In genomic region chrX:55919367-55920221, GRCh38 we compare ENCODE assay signal across 10 cellular contexts.
DNase-seq lines count a peak whose midpoint lies in the region; ATAC-seq and TF ChIP-seq lines count a peak whose summit lies in the region.
"Had no signal": no experiment of that assay in that cellular context is flagged by ENCODE, and none has a peak within 500 bp of the region (broad histone marks: within the 10 kb centered on the region; RNA-seq: fewer than 3 reads in every experiment).

No MANE protein-coding gene starts in this region.

- H3K4ac ChIP-seq in H9 (ENCODE audit: low read depth, low read length), result no peak overlapping the region

- H3K9ac ChIP-seq in H9 (ENCODE audit: extremely low read depth, insufficient read length, low read length), result no peak overlapping the region

- no peaks in the 10 kb centered on the region for H3K4me1 Mint-ChIP-seq in H9
- peaks cover 32% of the 10 kb centered on the region for H3K4me1 Mint-ChIP-seq in stimulated activated memory B cell treated with anti-CD40 and anti-IgM and Interleukin-4, amounts not matched to agents 10 μg/mL and 1 μg/mL and 100 μg/mL, for 72 hours
- H3K4me1 Mint-ChIP-seq in stimulated activated effector memory CD8-positive, alpha-beta T cell treated with anti-CD3 and anti-CD28 coated beads, Interleukin-12 subunit alpha, Interleukin-12 subunit beta, amount 100 ng/mL, for 72 hours, result no peaks in the 10 kb centered on the region

- no peak overlapping the region for H2AFZ ChIP-seq in H9 (ENCODE audit: low read length)

- no peak overlapping the region for H3K4me2 ChIP-seq in H9 (ENCODE audit: insufficient read depth, insufficient read length, low read length)
- H3K4me2 ChIP-seq: A549 had no signal

- H3K4me3 ChIP-seq in coronary artery, result no peak overlapping the region
- H3K4me3 ChIP-seq: A549 had no signal

- no peak overlapping the region for H3T11ph ChIP-seq in H9 (ENCODE audit: low read length)

- WGBS in H9 (ENCODE audit: extremely low coverage, insufficient read length, low lambda C conversion rate), result no CpG with 5 or more reads among the region's 12 CpGs

- no peak overlapping the region for H3K4me3 Mint-ChIP-seq in H9
- peak overlapping the region; percentile 55 for H3K4me3 Mint-ChIP-seq in stimulated activated memory B cell treated with anti-CD40 and anti-IgM and Interleukin-4, amounts not matched to agents 10 μg/mL and 1 μg/mL and 100 μg/mL, for 72 hours
- no peak overlapping the region for H3K4me3 Mint-ChIP-seq in stimulated activated effector memory CD8-positive, alpha-beta T cell treated with anti-CD3 and anti-CD28 coated beads, Interleukin-12 subunit alpha, Interleukin-12 subunit beta, amount 100 ng/mL, for 72 hours
- H3K4me3 Mint-ChIP-seq: T-helper 1 cell treated with Interleukin-12 subunit alpha and Interleukin-12 subunit beta and Interleukin-4 antibody, amounts not matched to agents 30 μg/mL and 1 μg/mL, for 36 hours had no signal

- H3K23me2 ChIP-seq in H9 (ENCODE audit: insufficient read length, low read depth, low read length, poor library complexity, severe bottlenecking), result no peaks in the 10 kb centered on the region

- no peak overlapping the region for H4K8ac ChIP-seq in H9 (replicated peaks; ENCODE audit: insufficient read length, low read depth, low read length)

- H3K27me3 ChIP-seq in H9 (ENCODE audit: insufficient read depth, low read length), result no peaks in the 10 kb centered on the region

- intact Hi-C loops in cardiac septum (cut with DNase I), result no loop called here

- H3K56ac ChIP-seq in H9 (ENCODE audit: insufficient read length, low read depth, low read length), result no peak overlapping the region

- peaks cover 24 to 36% (median 30%) of the 10 kb centered on the region in 3 experiments for H3K36me3 Mint-ChIP-seq in H9 (ENCODE audit: insufficient read depth in 1 of 3, low read depth in 3 of 3)
- peaks cover under 1% of the 10 kb centered on the region for H3K36me3 Mint-ChIP-seq in stimulated activated memory B cell treated with anti-CD40 and anti-IgM and Interleukin-4, amounts not matched to agents 10 μg/mL and 1 μg/mL and 100 μg/mL, for 72 hours
- no peaks in the 10 kb centered on the region for H3K36me3 Mint-ChIP-seq in stimulated activated effector memory CD8-positive, alpha-beta T cell treated with anti-CD3 and anti-CD28 coated beads, Interleukin-12 subunit alpha, Interleukin-12 subunit beta, amount 100 ng/mL, for 72 hours

- no peak overlapping the region for H3K14ac ChIP-seq in H9 (ENCODE audit: insufficient read depth, low read length)

- H4K20me1 ChIP-seq in H9 (ENCODE audit: control insufficient read depth, insufficient read depth, insufficient read length), result no peaks in the 10 kb centered on the region

- no peak overlapping the region for H2BK15ac ChIP-seq in H9 (ENCODE audit: low read depth, low read length)

- H2BK12ac ChIP-seq in H9 (ENCODE audit: insufficient read length, low read depth, low read length), result no peak overlapping the region

- TF ChIP-seq CTCF in H9 (conservative IDR thresholded peaks at IDR 0.05) (no peak), coronary artery (IDR thresholded peaks at IDR 0.05) (no peak)

- no peaks in the 10 kb centered on the region for H3K79me1 ChIP-seq in H9 (ENCODE audit: insufficient read depth, low read depth, low read length, poor library complexity, severe bottlenecking)

- ATAC-seq in HG03571 (IDR thresholded peaks at IDR 0.05; ENCODE audit: unreplicated experiment), result peak; percentile 85
- peak; percentile 99 for ATAC-seq in stimulated activated memory B cell treated with anti-CD40 and anti-IgM and Interleukin-4, amounts not matched to agents 10 μg/mL and 1 μg/mL and 100 μg/mL, for 72 hours
- no peak for ATAC-seq in stimulated activated effector memory CD8-positive, alpha-beta T cell treated with anti-CD3 and anti-CD28 coated beads, Interleukin-12 subunit alpha, Interleukin-12 subunit beta, amount 100 ng/mL, for 72 hours
- ATAC-seq: A549 had no signal

- peaks cover 70 to 71% of the 10 kb centered on the region in 2 experiments for H3K9me3 Mint-ChIP-seq in H9
- H3K9me3 Mint-ChIP-seq in stimulated activated memory B cell treated with anti-CD40 and anti-IgM and Interleukin-4, amounts not matched to agents 10 μg/mL and 1 μg/mL and 100 μg/mL, for 72 hours, result peaks cover 3% of the 10 kb centered on the region
- H3K9me3 Mint-ChIP-seq in stimulated activated effector memory CD8-positive, alpha-beta T cell treated with anti-CD3 and anti-CD28 coated beads, Interleukin-12 subunit alpha, Interleukin-12 subunit beta, amount 100 ng/mL, for 72 hours, result peaks cover 4% of the 10 kb centered on the region

- no peak overlapping the region for H2AK5ac ChIP-seq in H9 (ENCODE audit: insufficient read length, low read length)

- H3K23ac ChIP-seq in H9 (ENCODE audit: insufficient read length, low read depth, low read length), result no peak overlapping the region

- no peaks in the 10 kb centered on the region for H3K79me2 ChIP-seq in H9 (ENCODE audit: insufficient read depth, low read length)

- no peaks in the 10 kb centered on the region for H3K27me3 Mint-ChIP-seq in H9 (ENCODE audit: low read depth)
- H3K27me3 Mint-ChIP-seq in stimulated activated memory B cell treated with anti-CD40 and anti-IgM and Interleukin-4, amounts not matched to agents 10 μg/mL and 1 μg/mL and 100 μg/mL, for 72 hours, result no peaks in the 10 kb centered on the region

- no peak overlapping the region for H4K5ac ChIP-seq in H9 (ENCODE audit: insufficient read length, low read depth, low read length)

- DNase-seq in SHP77 (lab: John Stamatoyannopoulos, UW) (peak; percentile 22 to 34), SHP77 treated with DMSO at 0.1 percent for 48 hours (lab: John Stamatoyannopoulos, UW) (no peak), H9 (peak; percentile 33), coronary artery (ENCODE audit: low spot score) (no peak), cardiac septum (ENCODE audit: low spot score) (no peak)
- no peak for DNase-seq in stimulated activated effector memory CD8-positive, alpha-beta T cell treated with anti-CD3 and anti-CD28 coated beads, Interleukin-12 subunit alpha, Interleukin-12 subunit beta, amount 100 ng/mL, for 72 hours (ENCODE audit: low spot score in 2 of 2)

- H3K27ac Mint-ChIP-seq in H9, result no peak overlapping the region
- H3K27ac Mint-ChIP-seq in stimulated activated memory B cell treated with anti-CD40 and anti-IgM and Interleukin-4, amounts not matched to agents 10 μg/mL and 1 μg/mL and 100 μg/mL, for 72 hours, result peak overlapping the region; percentile 77
- no peak overlapping the region for H3K27ac Mint-ChIP-seq in stimulated activated effector memory CD8-positive, alpha-beta T cell treated with anti-CD3 and anti-CD28 coated beads, Interleukin-12 subunit alpha, Interleukin-12 subunit beta, amount 100 ng/mL, for 72 hours
- H3K27ac Mint-ChIP-seq: T-helper 1 cell treated with Interleukin-12 subunit alpha and Interleukin-12 subunit beta and Interleukin-4 antibody, amounts not matched to agents 30 μg/mL and 1 μg/mL, for 36 hours had no signal

- no peak overlapping the region for H3K18ac ChIP-seq in H9 (ENCODE audit: insufficient read length, low read depth, low read length)

- no peak overlapping the region for H3K27ac ChIP-seq in H9 (ENCODE audit: insufficient read length, low read depth, low read length)
- no peak overlapping the region for H3K27ac ChIP-seq in coronary artery
- H3K27ac ChIP-seq: A549 had no signal

- peaks cover 5% of the 10 kb centered on the region for H3K9me3 ChIP-seq in H9 (ENCODE audit: control insufficient read depth, low read depth, low read length)
- H3K9me3 ChIP-seq: A549 had no signal

- no peak overlapping the region for H2BK5ac ChIP-seq in H9 (ENCODE audit: insufficient read length, low read length)

- no peak overlapping the region for H2BK20ac ChIP-seq in H9 (ENCODE audit: low read depth, low read length, poor library complexity, severe bottlenecking)

- H2BK120ac ChIP-seq in H9 (ENCODE audit: low read depth, low read length, poor library complexity, severe bottlenecking), result no peak overlapping the region

- no peak overlapping the region for H4K91ac ChIP-seq in H9 (ENCODE audit: insufficient read length, low read depth, low read length)

- no peaks in the 10 kb centered on the region for H3K4me1 ChIP-seq in H9 (ENCODE audit: insufficient read depth, low read length)
- H3K4me1 ChIP-seq: A549 had no signal

Comparison
In these comparisons a context has a peak if more than half of its experiments do, and no peak if none do; other contexts are left out.
1. DNase-seq: peak in SHP77 (2 of 2) and H9 (single experiment); none in SHP77 treated with DMSO at 0.1 percent for 48 hours (single experiment), coronary artery (single experiment), stimulated activated effector memory CD8-positive, alpha-beta T cell treated with anti-CD3 and anti-CD28 coated beads, Interleukin-12 subunit alpha, Interleukin-12 subunit beta, amount 100 ng/mL, for 72 hours (0 of 2) and cardiac septum (single experiment).